Comparison of ENCODE assay signal across 22 cellular contexts in the genomic region with DNA sequence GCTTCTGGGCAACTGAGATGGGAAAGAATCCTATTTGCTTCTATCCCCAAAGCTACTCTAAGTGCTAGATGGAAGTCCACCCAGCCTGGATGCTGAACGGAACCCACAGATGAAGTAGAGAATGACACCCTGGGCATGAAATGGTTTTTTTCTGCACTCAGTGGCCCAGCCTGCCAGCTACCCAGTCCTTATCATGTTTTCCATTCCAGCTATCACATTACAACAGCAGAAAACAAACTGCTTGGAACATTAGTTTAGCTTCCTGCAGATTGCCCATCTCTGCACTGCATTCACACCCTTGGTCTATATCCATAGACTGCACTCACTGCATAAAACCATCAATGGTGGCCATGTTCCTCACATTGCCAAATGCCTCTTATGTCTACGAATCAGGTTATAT.
DNase-seq lines count a peak whose midpoint lies in the region; ATAC-seq and TF ChIP-seq lines count a peak whose summit lies in the region.
"Had no signal": no experiment of that assay in that cellular context is flagged by ENCODE, and none has a peak within 500 bp of the region (broad histone marks: within the 10 kb centered on the region; RNA-seq: fewer than 3 reads in every experiment).

No MANE protein-coding gene starts in this region.

- no peaks in the 10 kb centered on the region for H3K27me3 ChIP-seq in GM23338 (ENCODE audit: insufficient read depth)

- peaks cover 4 to 12% of the 10 kb centered on the region in 2 donors for H3K4me1 Mint-ChIP-seq in natural killer cell treated with Interleukin-12 subunit alpha and Interleukin-12 subunit beta and Interleukin-15 and Interleukin-18, amount 100 ng/mL, for 72 hours (ENCODE audit: low read depth in 2 of 2)
- H3K4me1 Mint-ChIP-seq in natural killer cell = peaks cover 0 to 6% of the 10 kb centered on the region in 2 donors
- H3K4me1 Mint-ChIP-seq in T-helper 17 cell = peaks cover 21% of the 10 kb centered on the region
- peaks cover 7 to 11% of the 10 kb centered on the region in 2 donors for H3K4me1 Mint-ChIP-seq in effector memory CD8-positive, alpha-beta T cell (ENCODE audit: low read depth in 2 of 2)
- peaks cover 18% of the 10 kb centered on the region for H3K4me1 Mint-ChIP-seq in GM23338
- H3K4me1 Mint-ChIP-seq in T-cell = peaks cover 0 to 6% (median 2%) of the 10 kb centered on the region in 3 donors
- H3K4me1 Mint-ChIP-seq: mesothelial cell of epicardium had no signal

- no peak overlapping the region for H3K4me3 ChIP-seq in GM23338
- H3K4me3 ChIP-seq: BLaER1, tibial nerve had no signal

- H3K9me3 Mint-ChIP-seq in natural killer cell treated with Interleukin-12 subunit alpha and Interleukin-12 subunit beta and Interleukin-15 and Interleukin-18, amount 100 ng/mL, for 72 hours = no peaks in the 10 kb centered on the region
- H3K9me3 Mint-ChIP-seq in natural killer cell (no peaks in the 10 kb centered on the region), GM23338 (no peaks in the 10 kb centered on the region), T-cell (no peaks in the 10 kb centered on the region)
- H3K9me3 Mint-ChIP-seq in effector memory CD8-positive, alpha-beta T cell = no peaks in the 10 kb centered on the region
- H3K9me3 Mint-ChIP-seq: activated CD4-positive, alpha-beta T cell treated with anti-CD3 and anti-CD28 coated beads, Interleukin-2, amount 10 ng/mL, durations not matched to agents 24 days and 14 days; naive thymus-derived CD4-positive, alpha-beta T cell had no signal

- ATAC-seq in natural killer cell treated with Interleukin-12 subunit alpha and Interleukin-12 subunit beta and Interleukin-15 and Interleukin-18, amount 100 ng/mL, for 72 hours = no peak
- no peak for ATAC-seq in natural killer cell
- ATAC-seq in T-helper 17 cell = no peak
- no peak for ATAC-seq in effector memory CD8-positive, alpha-beta T cell (replicated peaks)
- no peak for ATAC-seq in GM23338
- ATAC-seq in T-cell (replicated peaks in 1 of 4) = no peak
- ATAC-seq: naive thymus-derived CD4-positive, alpha-beta T cell had no signal

- CTCF ChIA-PET in T-cell (lab: Charles Lee) = no interaction called here

- H2AFZ ChIP-seq in GM23338 = no peak overlapping the region

- TF ChIP-seq CTCF in natural killer cell (IDR thresholded peaks at IDR 0.05) = no peak
- TF ChIP-seq CTCF in GM23338 (conservative IDR thresholded peaks at IDR 0.05; ENCODE audit: low read depth in 2 of 2) = no peak

- no peak for DNase-seq in natural killer cell treated with Interleukin-12 subunit alpha and Interleukin-12 subunit beta and Interleukin-15 and Interleukin-18, amount 100 ng/mL, for 72 hours (ENCODE audit: low spot score)
- DNase-seq in natural killer cell (no peak), T-helper 17 cell (no peak), GM23338 (ENCODE audit: low spot score) (no peak), T-cell (no peak), OCI-M2 (lab: John Stamatoyannopoulos, UW; ENCODE audit: unreplicated experiment) (no peak)
- DNase-seq in effector memory CD8-positive, alpha-beta T cell = no peak
- DNase-seq: activated CD4-positive, alpha-beta T cell treated with anti-CD3 and anti-CD28 coated beads, Interleukin-2, amount 10 ng/mL, durations not matched to agents 24 days and 14 days; activated naive CD4-positive, alpha-beta T cell treated with anti-CD3 and anti-CD28 coated beads, Interleukin-2, amount 50 U/mL, for 16 hours; anterior cingulate cortex; islet precursor cell; KG1; naive thymus-derived CD4-positive, alpha-beta T cell; NCI-H1417 treated with DMSO at 0.1 percent for 48 hours; NCI-H82; SK-N-SH; small intestine; stimulated activated CD4-positive, alpha-beta T cell treated with anti-CD3 and anti-CD28 coated beads, Interleukin-2, amount 100 ng/mL, for 24 hours had no signal

- H3K4me2 ChIP-seq in GM23338 = no peak overlapping the region
- H3K4me2 ChIP-seq: BLaER1, SK-N-SH had no signal

- no peaks in the 10 kb centered on the region for H3K79me2 ChIP-seq in GM23338 (replicated peaks; ENCODE audit: insufficient read depth)

- H3K36me3 ChIP-seq in GM23338 (ENCODE audit: insufficient read depth) = no peaks in the 10 kb centered on the region

- no peaks in the 10 kb centered on the region for H3K4me1 ChIP-seq in GM23338 (ENCODE audit: insufficient read depth)
- H3K4me1 ChIP-seq: BLaER1 had no signal

- H3K27ac ChIP-seq in GM23338 (ENCODE audit: low read depth) = no peak overlapping the region
- H3K27ac ChIP-seq: BLaER1, tibial nerve, VCaP had no signal

- H3K27me3 Mint-ChIP-seq in natural killer cell treated with Interleukin-12 subunit alpha and Interleukin-12 subunit beta and Interleukin-15 and Interleukin-18, amount 100 ng/mL, for 72 hours = peaks cover 0 to 17% of the 10 kb centered on the region in 2 donors
- H3K27me3 Mint-ChIP-seq in natural killer cell (ENCODE audit: low read depth in 2 of 2) = no peaks in the 10 kb centered on the region
- H3K27me3 Mint-ChIP-seq in T-helper 17 cell = no peaks in the 10 kb centered on the region
- H3K27me3 Mint-ChIP-seq in effector memory CD8-positive, alpha-beta T cell = no peaks in the 10 kb centered on the region
- no peaks in the 10 kb centered on the region for H3K27me3 Mint-ChIP-seq in GM23338 (ENCODE audit: insufficient read depth, low read depth, poor library complexity)
- H3K27me3 Mint-ChIP-seq in T-cell = peaks cover 0 to 21% of the 10 kb centered on the region in 2 donors
- H3K27me3 Mint-ChIP-seq: activated CD4-positive, alpha-beta T cell treated with anti-CD3 and anti-CD28 coated beads, Interleukin-2, amount 10 ng/mL, durations not matched to agents 24 days and 14 days; naive thymus-derived CD4-positive, alpha-beta T cell had no signal

- no peaks in the 10 kb centered on the region for H3F3A ChIP-seq in GM23338 (replicated peaks; ENCODE audit: low read depth)

- peaks cover 9% of the 10 kb centered on the region for H3K36me3 Mint-ChIP-seq in natural killer cell treated with Interleukin-12 subunit alpha and Interleukin-12 subunit beta and Interleukin-15 and Interleukin-18, amount 100 ng/mL, for 72 hours
- H3K36me3 Mint-ChIP-seq in natural killer cell = no peaks in the 10 kb centered on the region
- peaks cover 7% of the 10 kb centered on the region for H3K36me3 Mint-ChIP-seq in T-helper 17 cell (ENCODE audit: low read depth)
- H3K36me3 Mint-ChIP-seq in effector memory CD8-positive, alpha-beta T cell (ENCODE audit: insufficient read depth) = peaks cover 30% of the 10 kb centered on the region
- peaks cover 18% of the 10 kb centered on the region; the same call in 2 of the 3 replicates for H3K36me3 Mint-ChIP-seq in GM23338 (ENCODE audit: low read depth)
- peaks cover 39% of the 10 kb centered on the region for H3K36me3 Mint-ChIP-seq in T-cell

- no peaks in the 10 kb centered on the region for H3K9me3 ChIP-seq in T-helper 17 cell (ENCODE audit: control insufficient read depth, low read length, poor library complexity, severe bottlenecking)
- H3K9me3 ChIP-seq: BLaER1, SK-N-SH, tibial nerve had no signal

- peak overlapping the region; percentile 14 to 83 for H3K27ac Mint-ChIP-seq in natural killer cell treated with Interleukin-12 subunit alpha and Interleukin-12 subunit beta and Interleukin-15 and Interleukin-18, amount 100 ng/mL, for 72 hours
- H3K27ac Mint-ChIP-seq in natural killer cell = no peak overlapping the region
- peak overlapping the region; percentile 91 for H3K27ac Mint-ChIP-seq in T-helper 17 cell
- H3K27ac Mint-ChIP-seq in effector memory CD8-positive, alpha-beta T cell = peak overlapping the region; percentile 44 to 68
- no peak overlapping the region for H3K27ac Mint-ChIP-seq in GM23338
- no peak overlapping the region for H3K27ac Mint-ChIP-seq in T-cell
- H3K27ac Mint-ChIP-seq: mesothelial cell of epicardium had no signal

- no peak overlapping the region for H3K4me3 Mint-ChIP-seq in natural killer cell treated with Interleukin-12 subunit alpha and Interleukin-12 subunit beta and Interleukin-15 and Interleukin-18, amount 100 ng/mL, for 72 hours
- H3K4me3 Mint-ChIP-seq in natural killer cell (no peak overlapping the region), T-helper 17 cell (no peak overlapping the region), GM23338 (no peak overlapping the region), T-cell (no peak overlapping the region)
- no peak overlapping the region for H3K4me3 Mint-ChIP-seq in effector memory CD8-positive, alpha-beta T cell
- H3K4me3 Mint-ChIP-seq: mesothelial cell of epicardium had no signal

- H3K9me2 ChIP-seq in GM23338 (ENCODE audit: insufficient read depth) = no peaks in the 10 kb centered on the region
- H3K9me2 ChIP-seq: SK-N-SH had no signal

- POLR2A ChIA-PET in T-cell (lab: Charles Lee) = interaction anchor here in 1 of 2 donors (0.6 kb wide), 1 partner anchor 464 kb away, joined by 4 read pairs; no protein-coding TSS in a partner anchor

- intact Hi-C loops in natural killer cell (cut with micrococcal nuclease) = no loop called here

- no peaks in the 10 kb centered on the region for H4K20me1 ChIP-seq in GM23338 (replicated peaks; ENCODE audit: insufficient read depth)

TF ChIP-seq in GM23338, 12 proteins besides CTCF, POLR2A, EP300 and RAD21 (continues in another document):
- TF ChIP-seq POLR2AphosphoS5 (IDR thresholded peaks at IDR 0.05; ENCODE audit: low read depth) (no peak), ZNF331 (CRISPR knock-in tag; IDR thresholded peaks at IDR 0.05; ENCODE audit: low read depth) (no peak), EZH2phosphoT487 (IDR thresholded peaks at IDR 0.05; ENCODE audit: unreplicated experiment) (no peak)

Comparison
In these comparisons a context has a peak if more than half of its experiments do, and no peak if none do; other contexts are left out.
1. H3K27ac Mint-ChIP-seq: peak in natural killer cell treated with Interleukin-12 subunit alpha and Interleukin-12 subunit beta and Interleukin-15 and Interleukin-18, amount 100 ng/mL, for 72 hours (2 of 2), T-helper 17 cell (single experiment) and effector memory CD8-positive, alpha-beta T cell (2 of 2); none in natural killer cell (0 of 2), GM23338 (single experiment) and T-cell (0 of 2).